ENCODE assay signal across 19 cellular contexts in genomic region chr22:49710746-49711145, GRCh38.
DNase-seq lines count a peak whose midpoint lies in the region; ATAC-seq, FAIRE-seq and TF ChIP-seq lines count a peak whose summit lies in the region.
"Had no signal": no experiment of that assay in that cellular context is flagged by ENCODE, and none has a peak within 500 bp of the region (broad histone marks: within the 10 kb centered on the region; RNA-seq: fewer than 3 reads in every experiment).

No MANE protein-coding gene starts in this region.

- no peak overlapping the region for H3K4ac ChIP-seq in trophoblast cell (ENCODE audit: low read depth, low read length)

- no peak for FAIRE-seq in HepG2 (lab: Jason Lieb, UNC)
- FAIRE-seq: A549, H54, HTR-8/SVneo had no signal

- peaks cover 4% of the 10 kb centered on the region for H3K9me3 ChIP-seq in trophoblast cell (ENCODE audit: insufficient read depth, low read depth, low read length)
- H3K9me3 ChIP-seq in HepG2 (ENCODE audit: low read length) = no peaks in the 10 kb centered on the region
- H3K9me3 ChIP-seq in testis = no peaks in the 10 kb centered on the region
- H3K9me3 ChIP-seq: A549 had no signal

- H3K23ac ChIP-seq in trophoblast cell (ENCODE audit: low read length) = no peak overlapping the region

- no peak overlapping the region for H4K12ac ChIP-seq in trophoblast cell (ENCODE audit: low read depth, low read length)

- H3K79me1 ChIP-seq in trophoblast cell (ENCODE audit: low read length) = no peaks in the 10 kb centered on the region

- no peak overlapping the region for H2AK5ac ChIP-seq in trophoblast cell (ENCODE audit: low read length)

- DNase-seq in activated effector memory CD4-positive, alpha-beta T cell treated with anti-CD3 and anti-CD28 coated beads, Interleukin-2, amount 50 U/mL, for 16 hours = peak; percentile 24
- DNase-seq in activated effector memory CD4-positive, alpha-beta T cell treated with Interleukin-2 at 50 U/mL for 16 hours = no peak
- DNase-seq in CD14-positive monocyte (ENCODE audit: low spot score) = peak; percentile 33
- no peak for DNase-seq in trophoblast cell
- DNase-seq in HepG2 (ENCODE audit: low spot score) = no peak
- no peak for DNase-seq in testis
- DNase-seq: C1 segment of cervical spinal cord; CD4-positive, alpha-beta T cell; DMS79 treated with DMSO at 0.1 percent for 48 hours; GF-D8; HCEC 1CT; KBM-7 had no signal

- H3K9ac ChIP-seq in trophoblast cell (ENCODE audit: low read length) (no peak overlapping the region), HepG2 (ENCODE audit: insufficient read depth, low read depth, low read length) (no peak overlapping the region)

- no peaks in the 10 kb centered on the region for H3K4me1 Mint-ChIP-seq in CD14-positive monocyte
- H3K4me1 Mint-ChIP-seq: IgD-negative memory B cell had no signal

- H3K27me3 ChIP-seq in trophoblast cell (ENCODE audit: insufficient read depth, low read length) (no peaks in the 10 kb centered on the region), HepG2 (ENCODE audit: control insufficient read depth in 1 of 2, insufficient read depth in 2 of 2, low read length in 2 of 2) (peaks cover 3 to 36% of the 10 kb centered on the region in 2 experiments; a peak in 2 of 5 replicates), testis (no peaks in the 10 kb centered on the region)

- H3K36me3 ChIP-seq in trophoblast cell (ENCODE audit: control insufficient read depth in 1 of 2, insufficient read depth in 2 of 2, low read length in 2 of 2) = no peaks in the 10 kb centered on the region
- no peaks in the 10 kb centered on the region for H3K36me3 ChIP-seq in HepG2 (replicated peaks in 1 of 2; ENCODE audit: control insufficient read depth in 1 of 2, insufficient read depth in 2 of 2, low read length in 2 of 2)
- no peaks in the 10 kb centered on the region for H3K36me3 ChIP-seq in testis (ENCODE audit: low read depth, missing control alignments)

- H3K4me2 ChIP-seq in trophoblast cell (ENCODE audit: low read length) = no peak overlapping the region
- no peak overlapping the region for H3K4me2 ChIP-seq in HepG2 (ENCODE audit: low read depth, low read length)
- H3K4me2 ChIP-seq: A549, GM23338 had no signal

- no peaks in the 10 kb centered on the region for H3K36me3 Mint-ChIP-seq in CD14-positive monocyte

- H4K20me1 ChIP-seq in HepG2 (ENCODE audit: insufficient read depth, low read length) = 0 out of 2 replicates have a peak, but pooled peaks cover 8% of the 10 kb centered on the region

- no peak overlapping the region for H4K91ac ChIP-seq in trophoblast cell (ENCODE audit: low read depth, low read length)

- TF ChIP-seq CTCF in CD14-positive monocyte (IDR thresholded peaks at IDR 0.05) = no peak
- TF ChIP-seq CTCF in HepG2 (CRISPR knock-in tag; IDR thresholded peaks at IDR 0.05) = no peak
- TF ChIP-seq CTCF in testis (IDR thresholded peaks at IDR 0.05) = no peak

- ATAC-seq in HepG2 (no peak), HG02870 (IDR thresholded peaks at IDR 0.05; ENCODE audit: unreplicated experiment) (no peak)
- ATAC-seq: A549, GM23338 had no signal

- no peak for TF ChIP-seq POLR2A in HepG2 (IDR thresholded peaks at IDR 0.05; ENCODE audit: insufficient read depth in 1 of 2, low read depth in 2 of 2, low read length in 2 of 2)
- no peak for TF ChIP-seq POLR2A in testis (IDR thresholded peaks at IDR 0.05)

- BruUV-seq in HepG2 (replicated peaks; lab: Mats Ljungman, UMichigan) = no TSS peak

- CTCF ChIA-PET in HepG2 (lab: Yijun Ruan, JAX; ENCODE audit: low intra/inter-chr PET ratio, low total read pairs) = no interaction called here

- no peak for TF ChIP-seq RAD21 in HepG2 (CRISPR knock-in tag; IDR thresholded peaks at IDR 0.05)

- POLR2A ChIA-PET in HepG2 (lab: Yijun Ruan, JAX) = no interaction called here

- no peak overlapping the region for H3K27ac ChIP-seq in trophoblast cell (ENCODE audit: low read depth, low read length)
- H3K27ac ChIP-seq in HepG2 (ENCODE audit: extremely low read length, insufficient read depth, low read length) = no peak overlapping the region
- no peak overlapping the region for H3K27ac ChIP-seq in testis
- H3K27ac ChIP-seq: 22Rv1, A549 had no signal

- H3K27me3 Mint-ChIP-seq in CD14-positive monocyte (ENCODE audit: low read depth in 3 of 3) = peaks cover 22 to 37% (median 35%) of the 10 kb centered on the region in 3 donors

- no peak overlapping the region for H3K18ac ChIP-seq in trophoblast cell (ENCODE audit: low read length)

- H4K8ac ChIP-seq in trophoblast cell (ENCODE audit: low read depth, low read length) = no peak overlapping the region

- H3K9me3 Mint-ChIP-seq in CD14-positive monocyte = peaks cover 0 to 13% (median 7%) of the 10 kb centered on the region in 7 donors
- H3K9me3 Mint-ChIP-seq: GM23338 had no signal

- no peaks in the 10 kb centered on the region for H3K4me1 ChIP-seq in trophoblast cell (ENCODE audit: control insufficient read depth in 1 of 2, insufficient read depth in 2 of 2, low read length in 2 of 2)
- H3K4me1 ChIP-seq in HepG2 (ENCODE audit: insufficient read depth, low read length) = no peaks in the 10 kb centered on the region
- H3K4me1 ChIP-seq in testis = no peaks in the 10 kb centered on the region

- no peak overlapping the region for H2BK12ac ChIP-seq in trophoblast cell (ENCODE audit: low read length)

- TF ChIP-seq EP300 in HepG2 (IDR thresholded peaks at IDR 0.05; ENCODE audit: low read depth in 2 of 2, low read length in 2 of 2) (no peak), HepG2 (CRISPR knock-in tag; IDR thresholded peaks at IDR 0.05; ENCODE audit: borderline replicate concordance) (no peak)

- H3K4me3 Mint-ChIP-seq in CD14-positive monocyte = no peak overlapping the region
- H3K4me3 Mint-ChIP-seq: CD4-positive, alpha-beta T cell; GM23338; IgD-negative memory B cell had no signal

- no peak overlapping the region for H2BK5ac ChIP-seq in trophoblast cell (ENCODE audit: low read depth, low read length, poor library complexity)

- H2BK120ac ChIP-seq in trophoblast cell (ENCODE audit: insufficient read depth, low read length, poor library complexity) = no peak overlapping the region

- H2AFZ ChIP-seq in trophoblast cell (ENCODE audit: insufficient read depth, low read length, poor library complexity) = no peak overlapping the region
- H2AFZ ChIP-seq in HepG2 (ENCODE audit: low read length) = no peak overlapping the region
- H2AFZ ChIP-seq: GM23338 had no signal

- H3K27ac Mint-ChIP-seq in CD14-positive monocyte = no peak overlapping the region
- H3K27ac Mint-ChIP-seq: CD4-positive, alpha-beta T cell; GM23338 had no signal

- no CpG with 5 or more reads among the region's 9 CpGs for WGBS in trophoblast cell (ENCODE audit: extremely low coverage, insufficient coverage, insufficient read length)
- 13% methylated on average over 6 of the region's 9 CpGs for WGBS in HepG2 (ENCODE audit: low lambda C conversion rate)
- WGBS in testis, 2 donors = 90% methylated on average over 9 of the region's 9 CpGs

- no peak overlapping the region for H3K14ac ChIP-seq in trophoblast cell (ENCODE audit: low read length)

- in situ Hi-C loops in HepG2 (cut with HindIII; ENCODE audit: extremely low pct_ligation_motif_present, low pct_unique_long_range_greater_than_20kb) = no loop called here

- intact Hi-C loops in CD14-positive monocyte (cut with micrococcal nuclease) = no loop called here
- intact Hi-C loops in HepG2 (cut with micrococcal nuclease; ENCODE audit: unreplicated experiment) = no loop called here
- intact Hi-C loops in testis (cut with DNase I; ENCODE audit: low total_unique reads) = no loop called here

- H3K79me2 ChIP-seq in trophoblast cell (ENCODE audit: control insufficient read depth, insufficient read depth, low read length, poor library complexity) = no peaks in the 10 kb centered on the region
- no peaks in the 10 kb centered on the region for H3K79me2 ChIP-seq in HepG2 (ENCODE audit: insufficient read depth, low read length)

- H3K4me3 ChIP-seq in trophoblast cell (ENCODE audit: low read depth, low read length) = peak overlapping the region; percentile 20
- H3K4me3 ChIP-seq in HepG2 (replicated peaks in 1 of 3; ENCODE audit: insufficient read depth in 1 of 3, low read depth in 2 of 3, low read length in 3 of 3) = no peak overlapping the region
- H3K4me3 ChIP-seq in testis = no peak overlapping the region
- H3K4me3 ChIP-seq: A549, GM23338 had no signal

TF ChIP-seq in HepG2, 621 proteins besides CTCF, POLR2A, EP300 and RAD21 (continues in another document):
- TF ChIP-seq RXRA (CRISPR knock-in tag; IDR thresholded peaks at IDR 0.05) (no peak), PBX3 (CRISPR knock-in tag; IDR thresholded peaks at IDR 0.05; ENCODE audit: borderline replicate concordance) (no peak), ZNF782 (CRISPR knock-in tag; IDR thresholded peaks at IDR 0.05; ENCODE audit: borderline replicate concordance) (no peak), XRCC5 (optimal IDR thresholded peaks at IDR 0.05; ENCODE audit: low read length) (no peak), ZNF124 (CRISPR knock-in tag; IDR thresholded peaks at IDR 0.05) (no peak), PBX2 (CRISPR knock-in tag; IDR thresholded peaks at IDR 0.05) (no peak), ZNF552 (CRISPR knock-in tag; IDR thresholded peaks at IDR 0.05; ENCODE audit: borderline replicate concordance) (no peak), KDM6A (CRISPR knock-in tag; IDR thresholded peaks at IDR 0.05; ENCODE audit: low read depth) (no peak)

Comparison
In these comparisons a context has a peak if more than half of its experiments do, and no peak if none do; other contexts are left out.
1. DNase-seq: peak in activated effector memory CD4-positive, alpha-beta T cell treated with anti-CD3 and anti-CD28 coated beads, Interleukin-2, amount 50 U/mL, for 16 hours (single experiment) and CD14-positive monocyte (single experiment); none in activated effector memory CD4-positive, alpha-beta T cell treated with Interleukin-2 at 50 U/mL for 16 hours (single experiment), trophoblast cell (0 of 2), HepG2 (single experiment) and testis (single experiment).